Comparison of ENCODE assay signal across 12 cellular contexts in genomic region chr4:109728385-109728784, GRCh38. TPM values are rescaled to one million over a fixed set of nuclear protein-coding genes. Genes with fewer than 3 reads are reported as not detected.
DNase-seq lines count a peak whose midpoint lies in the region; ATAC-seq, FAIRE-seq and TF ChIP-seq lines count a peak whose summit lies in the region.
"Had no signal": no experiment of that assay in that cellular context is flagged by ENCODE, and none has a peak within 500 bp of the region (broad histone marks: within the 10 kb centered on the region; RNA-seq: fewer than 3 reads in every experiment).

No MANE protein-coding gene starts in this region.

- H3K27me3 Mint-ChIP-seq in CD4-positive, alpha-beta T cell: no peaks in the 10 kb centered on the region
- peaks cover 0 to 3% (median 0%) of the 10 kb centered on the region in 5 donors for H3K27me3 Mint-ChIP-seq in naive thymus-derived CD4-positive, alpha-beta T cell

- no peak overlapping the region for H3K56ac ChIP-seq in IMR-90 (ENCODE audit: extremely low read depth, insufficient read depth, low read length)

- H4K91ac ChIP-seq in IMR-90 (ENCODE audit: insufficient read depth, low read depth, low read length): no peak overlapping the region

- peak overlapping the region; percentile 89 for H3K27ac Mint-ChIP-seq in CD4-positive, alpha-beta T cell
- H3K27ac Mint-ChIP-seq in naive thymus-derived CD4-positive, alpha-beta T cell: peak overlapping the region in 3 of 9 donors; percentile 35 to 92 (median 53)

- CTCF ChIA-PET in CD4-positive, alpha-beta T cell (lab: Charles Lee): interaction anchor here (3.2 kb wide), 1 partner anchor 26 kb away, joined by 13 read pairs; the partner anchor contains the start of gene CASP6
- CTCF ChIA-PET in IMR-90 (lab: Yijun Ruan, JAX) (no interaction called here), mammary epithelial cell (lab: Charles Lee; ENCODE audit: low non-redundant PET) (no interaction called here)
- CTCF ChIA-PET in naive thymus-derived CD4-positive, alpha-beta T cell (lab: Charles Lee): interaction anchor here (0.6 kb wide), 1 partner anchor 162 kb away, joined by 3 read pairs; no protein-coding TSS in a partner anchor

- H4K5ac ChIP-seq in IMR-90 (ENCODE audit: low read depth, low read length): no peak overlapping the region; the same call in 1 of the 2 replicates

- peak overlapping the region; percentile 26; the same call in 1 of the 2 replicates for H3K4me3 ChIP-seq in IMR-90 (ENCODE audit: insufficient read depth, low read depth, low read length)
- H3K4me3 ChIP-seq in mammary epithelial cell (replicated peaks in 1 of 3; ENCODE audit: insufficient read depth in 1 of 3, low read depth in 2 of 3, low read length in 3 of 3): peak overlapping the region; percentile 61 to 76 (median 70)
- no peak overlapping the region for H3K4me3 ChIP-seq in naive thymus-derived CD4-positive, alpha-beta T cell (ENCODE audit: low read length)

- no peak for TF ChIP-seq POLR2A in IMR-90 (IDR thresholded peaks at IDR 0.05; ENCODE audit: low read depth, low read length)

- in situ Hi-C loops in IMR-90 (cut with MboI; ENCODE audit: low sequenced_read_pairs) (loop anchor here (10.0 kb wide), 1 partner anchor 294 kb away; the partner anchor contains the start of gene SEC24B), mammary epithelial cell (cut with MboI; ENCODE audit: low sequenced_read_pairs in 2 of 2) (no loop called here)

- H3K27ac ChIP-seq in CD4-positive, alpha-beta T cell (ENCODE audit: low read depth, low read length): no peak overlapping the region
- H3K27ac ChIP-seq in IMR-90 (ENCODE audit: insufficient read depth, low read length) (no peak overlapping the region), mammary epithelial cell (ENCODE audit: insufficient read depth, low read depth, low read length) (peak overlapping the region; percentile 56)
- no peak overlapping the region for H3K27ac ChIP-seq in naive thymus-derived CD4-positive, alpha-beta T cell (ENCODE audit: low read depth, low read length)

- WGBS in IMR-90 (ENCODE audit: extremely low coverage in 2 of 2, insufficient read length in 1 of 2), 2 experiments: 59% methylated on average over 3 of the region's 6 CpGs; no CpG with 5 or more reads in 1 of the 2 experiments
- WGBS in mammary epithelial cell (ENCODE audit: low coverage, missing lambda C conversion rate): 30% methylated on average over 6 of the region's 6 CpGs

- TF ChIP-seq RAD21 in IMR-90 (IDR thresholded peaks at IDR 0.05; ENCODE audit: low read length): no peak

- no peak overlapping the region for H2BK15ac ChIP-seq in IMR-90 (ENCODE audit: low read depth, low read length)

- H2AFZ ChIP-seq in IMR-90 (replicated peaks; ENCODE audit: low read length, poor library complexity) (no peak overlapping the region), mammary epithelial cell (ENCODE audit: low read depth, low read length) (peak overlapping the region; percentile 40)

- no peak overlapping the region for H2BK120ac ChIP-seq in IMR-90 (ENCODE audit: low read depth, low read length)

- H3K4me3 Mint-ChIP-seq in CD4-positive, alpha-beta T cell: peak overlapping the region; percentile 92
- H3K4me3 Mint-ChIP-seq in naive thymus-derived CD4-positive, alpha-beta T cell: peak overlapping the region; percentile 27 to 96 (median 92)

- peaks cover 33% of the 10 kb centered on the region for H3K4me1 Mint-ChIP-seq in CD4-positive, alpha-beta T cell (ENCODE audit: low read depth)
- peaks cover 15 to 46% (median 36%) of the 10 kb centered on the region in 7 donors for H3K4me1 Mint-ChIP-seq in naive thymus-derived CD4-positive, alpha-beta T cell

- H3K9me3 Mint-ChIP-seq in CD4-positive, alpha-beta T cell: no peaks in the 10 kb centered on the region
- no peaks in the 10 kb centered on the region for H3K9me3 Mint-ChIP-seq in naive thymus-derived CD4-positive, alpha-beta T cell

- H4K20me1 ChIP-seq in IMR-90 (ENCODE audit: insufficient read depth, low read length) (no peaks in the 10 kb centered on the region), mammary epithelial cell (ENCODE audit: insufficient read depth, low read length) (no peaks in the 10 kb centered on the region)

- no TSS peak for BruUV-seq in IMR-90 (replicated peaks; lab: Mats Ljungman, UMichigan)
- no TSS peak for BruUV-seq in mammary epithelial cell (replicated peaks; lab: Mats Ljungman, UMichigan)

- peaks cover 17 to 19% of the 10 kb centered on the region in 2 experiments for H3K79me1 ChIP-seq in IMR-90 (ENCODE audit: low read depth in 1 of 2, low read length in 2 of 2)

- H3K4ac ChIP-seq in IMR-90 (ENCODE audit: low read depth, low read length): no peak overlapping the region

- no peaks in the 10 kb centered on the region for H3K36me3 ChIP-seq in IMR-90 (ENCODE audit: control insufficient read depth, insufficient read depth, low read length)
- H3K36me3 ChIP-seq in mammary epithelial cell (ENCODE audit: insufficient read depth, low read length): no peaks in the 10 kb centered on the region
- no peaks in the 10 kb centered on the region for H3K36me3 ChIP-seq in naive thymus-derived CD4-positive, alpha-beta T cell (ENCODE audit: control insufficient read depth in 2 of 3, insufficient read depth in 3 of 3, low read length in 3 of 3)

- no peak overlapping the region for H3K18ac ChIP-seq in IMR-90 (ENCODE audit: low read depth, low read length)

- H3K14ac ChIP-seq in IMR-90 (replicated peaks; ENCODE audit: low read depth, low read length): no peak overlapping the region

- no peak for ATAC-seq in CD4-positive, alpha-beta T cell (ENCODE audit: poor library complexity)
- ATAC-seq in IMR-90 (ENCODE audit: low read depth) (no peak), HG02885 (IDR thresholded peaks at IDR 0.05; ENCODE audit: poor library complexity, unreplicated experiment) (no peak)
- ATAC-seq in naive thymus-derived CD4-positive, alpha-beta T cell: no peak
- ATAC-seq: heart right ventricle had no signal

- peaks cover 22% of the 10 kb centered on the region for H3K36me3 Mint-ChIP-seq in CD4-positive, alpha-beta T cell (ENCODE audit: low read depth)
- peaks cover 0 to 22% (median 19%) of the 10 kb centered on the region in 5 donors for H3K36me3 Mint-ChIP-seq in naive thymus-derived CD4-positive, alpha-beta T cell

- H3K9ac ChIP-seq in IMR-90 (ENCODE audit: low read depth, low read length) (no peak overlapping the region; the same call in 1 of the 2 replicates), mammary epithelial cell (ENCODE audit: insufficient read depth, low read length) (peak overlapping the region; percentile 77)

- intact Hi-C loops in CD4-positive, alpha-beta T cell (cut with DNase I, micrococcal nuclease): loop anchor here in 1 of 2 experiments (2.0 to 10.0 kb wide), 2 partner anchors 168 to 1104 kb away; partner anchors contain the start of genes MCUB and RPL34
- intact Hi-C loops in IMR-90 (cut with micrococcal nuclease): loop anchor here (2.0 kb wide), 1 partner anchor 26 kb away; the partner anchor contains the start of gene CASP6
- intact Hi-C loops in mammary epithelial cell (cut with micrococcal nuclease): loop anchor here (2.0 to 10.0 kb wide), 2 partner anchors 86 to 786 kb away; partner anchors contain the start of gene GAR1
- intact Hi-C loops in naive thymus-derived CD4-positive, alpha-beta T cell (cut with micrococcal nuclease): loop anchor here in 1 of 2 donors (2.0 to 5.0 kb wide), 2 partner anchors 14 to 36 kb away; no protein-coding TSS in a partner anchor

- no peak overlapping the region for H2AK5ac ChIP-seq in IMR-90 (ENCODE audit: low read depth, low read length)

- H2AK9ac ChIP-seq in IMR-90 (replicated peaks; ENCODE audit: low read depth, low read length, poor library complexity): no peak overlapping the region

- no peak overlapping the region for H4K8ac ChIP-seq in IMR-90 (ENCODE audit: low read depth in 2 of 2, low read length in 2 of 2)

- no peaks in the 10 kb centered on the region for H3K27me3 ChIP-seq in CD4-positive, alpha-beta T cell (ENCODE audit: control insufficient read depth, insufficient read depth, low read length)
- H3K27me3 ChIP-seq in IMR-90 (ENCODE audit: control insufficient read depth, insufficient read depth, low read length) (no peaks in the 10 kb centered on the region), mammary epithelial cell (ENCODE audit: insufficient read depth, low read length) (no peaks in the 10 kb centered on the region)
- H3K27me3 ChIP-seq in naive thymus-derived CD4-positive, alpha-beta T cell (ENCODE audit: control insufficient read depth in 2 of 2, insufficient read depth in 2 of 2, low read length in 2 of 2): no peaks in the 10 kb centered on the region
- H3K27me3 ChIP-seq: heart right ventricle had no signal

- no peak for FAIRE-seq in frontal cortex (lab: Jason Lieb, UNC)
- FAIRE-seq: GM12892 had no signal

- H2BK5ac ChIP-seq in IMR-90 (ENCODE audit: low read depth, low read length, poor library complexity, severe bottlenecking): peak overlapping the region; percentile 55

- DNase-seq in CD4-positive, alpha-beta T cell: no peak
- DNase-seq in IMR-90 (no peak), mammary epithelial cell (no peak), NCI-H2196 (lab: John Stamatoyannopoulos, UW; ENCODE audit: unreplicated experiment) (no peak), frontal cortex (ENCODE audit: low spot score in 2 of 2) (no peak)
- no peak for DNase-seq in naive thymus-derived CD4-positive, alpha-beta T cell
- no peak for DNase-seq in stimulated activated naive CD4-positive, alpha-beta T cell (lab: John Stamatoyannopoulos, UW)
- DNase-seq: activated CD8-positive, alpha-beta memory T cell treated with anti-CD3 and anti-CD28 coated beads, Interleukin-2, amount 50 U/mL, for 4 hours; heart right ventricle; NCI-H2081 treated with DMSO at 0.1 percent for 48 hours had no signal

- no peak for TF ChIP-seq CTCF in CD4-positive, alpha-beta T cell (IDR thresholded peaks at IDR 0.05)
- TF ChIP-seq CTCF in IMR-90 (conservative IDR thresholded peaks at IDR 0.05; ENCODE audit: low read depth, low read length): no peak
- TF ChIP-seq CTCF in mammary epithelial cell (conservative IDR thresholded peaks at IDR 0.05 in 1 of 2, IDR thresholded peaks at IDR 0.05 in 1 of 2; ENCODE audit: extremely low read depth in 1 of 2, insufficient read depth in 1 of 2, low read depth in 1 of 2, low read length in 2 of 2): no peak

- H3K4me1 ChIP-seq in IMR-90 (ENCODE audit: control insufficient read depth, insufficient read depth, low read length): peaks cover 5% of the 10 kb centered on the region; the same call in 1 of the 2 replicates
- H3K4me1 ChIP-seq in mammary epithelial cell (ENCODE audit: insufficient read depth, low read length): peaks cover 8% of the 10 kb centered on the region
- peaks cover 10 to 14% of the 10 kb centered on the region in 2 donors for H3K4me1 ChIP-seq in naive thymus-derived CD4-positive, alpha-beta T cell (ENCODE audit: control insufficient read depth in 2 of 2, insufficient read depth in 2 of 2, low read length in 2 of 2)

- peaks cover 4% of the 10 kb centered on the region for H3K9me1 ChIP-seq in IMR-90 (ENCODE audit: insufficient read depth, low read length)

- H3K23ac ChIP-seq in IMR-90 (ENCODE audit: low read depth, low read length): no peak overlapping the region; the same call in 1 of the 2 replicates

- peaks cover 57% of the 10 kb centered on the region for H3K79me2 ChIP-seq in mammary epithelial cell (ENCODE audit: insufficient read depth, low read length)

- H2BK20ac ChIP-seq in IMR-90 (ENCODE audit: low read depth, low read length): no peak overlapping the region

- POLR2A ChIA-PET in CD4-positive, alpha-beta T cell (lab: Charles Lee): interaction anchor here (0.8 to 1.3 kb wide), 2 partner anchors 25 to 290 kb away, joined by 3 to 4 read pairs; partner anchors contain the start of gene CASP6
- POLR2A ChIA-PET in IMR-90 (lab: Charles Lee; ENCODE audit: unreplicated experiment): no interaction called here
- POLR2A ChIA-PET in naive thymus-derived CD4-positive, alpha-beta T cell (lab: Charles Lee): no interaction called here

- H3K9me3 ChIP-seq in CD4-positive, alpha-beta T cell (ENCODE audit: control insufficient read depth, low read length): no peaks in the 10 kb centered on the region
- H3K9me3 ChIP-seq in IMR-90 (ENCODE audit: control insufficient read depth, insufficient read depth, low read length) (no peaks in the 10 kb centered on the region), mammary epithelial cell (replicated peaks; ENCODE audit: insufficient read depth, low read length) (no peaks in the 10 kb centered on the region)
- no peaks in the 10 kb centered on the region for H3K9me3 ChIP-seq in naive thymus-derived CD4-positive, alpha-beta T cell (ENCODE audit: control insufficient read depth in 2 of 3, low read length in 3 of 3)
- H3K9me3 ChIP-seq: heart right ventricle had no signal

- H3K4me2 ChIP-seq in IMR-90 (ENCODE audit: low read depth, low read length) (peak overlapping the region; percentile 100), mammary epithelial cell (ENCODE audit: insufficient read depth, low read depth, low read length) (peak overlapping the region; percentile 88)

- dilution Hi-C loops in IMR-90 (cut with HindIII; ENCODE audit: low sequenced_read_pairs, unreplicated experiment): no loop called here
- dilution Hi-C loops in mammary epithelial cell (cut with HindIII; ENCODE audit: low sequenced_read_pairs): no loop called here

RNA-seq across cellular contexts. Expression of gene PLA2G12A, which starts 1.5 kb away (rescaled TPM):
- total RNA-seq in CD4-positive, alpha-beta T cell: 10 to 100 TPM in 1 of 2 experiments, 1 to 10 TPM in 1; 9.6 to 10.5 TPM
- 8.9 and 17.4 TPM in 2 replicates for total RNA-seq in IMR-90 (2012; rRNA removed)
- polyA plus RNA-seq in IMR-90 (2012; rRNA removed): 10.3 and 12.0 TPM in 2 replicates
- 5.8 and 16.9 TPM in 2 replicates for polyA plus RNA-seq in IMR-90 (2012; cell fraction: cytosol; rRNA removed)
- polyA plus RNA-seq in IMR-90 (2012; cell fraction: nucleus; rRNA removed; ENCODE audit: low replicate concordance): 2.3 and 5.0 TPM in 2 replicates
- 10 to 100 TPM; 38.9 to 59.0 TPM for total RNA-seq in mammary epithelial cell
- polyA plus RNA-seq in mammary epithelial cell: 38.7 TPM
- polyA minus RNA-seq in mammary epithelial cell: 29.4 TPM
- total RNA-seq in naive thymus-derived CD4-positive, alpha-beta T cell: 10 to 100 TPM; 11.5 to 15.4 (median 14.5) TPM
- 10 to 100 TPM; 47.8 to 48.4 TPM for polyA plus RNA-seq in naive thymus-derived CD4-positive, alpha-beta T cell
- total RNA-seq in frontal cortex: 24.5 TPM

RNA-seq across cellular contexts. Expression of gene CASP6, which starts 25.1 kb away (rescaled TPM):
- total RNA-seq in CD4-positive, alpha-beta T cell: 1 to 10 TPM; 5.4 to 5.5 TPM
- total RNA-seq in IMR-90 (2012; rRNA removed) (44.1 and 45.0 TPM in 2 replicates), mammary epithelial cell (10 to 100 TPM; 20.0 to 45.5 TPM), frontal cortex (22.4 TPM)
- polyA plus RNA-seq in IMR-90 (2012; rRNA removed) (19.8 and 25.0 TPM in 2 replicates), mammary epithelial cell (45.4 TPM)
- 9.0 and 9.4 TPM in 2 replicates for polyA plus RNA-seq in IMR-90 (2012; cell fraction: cytosol; rRNA removed)
- polyA plus RNA-seq in IMR-90 (2012; cell fraction: nucleus; rRNA removed; ENCODE audit: low replicate concordance): 3.6 and 23.6 TPM in 2 replicates
- polyA minus RNA-seq in mammary epithelial cell: 8.0 TPM
- total RNA-seq in naive thymus-derived CD4-positive, alpha-beta T cell: 10 to 100 TPM in 4 of 5 experiments, 1 to 10 TPM in 1; 9.3 to 29.9 (median 23.6) TPM
- polyA plus RNA-seq in naive thymus-derived CD4-positive, alpha-beta T cell: 10 to 100 TPM; 63.1 to 85.8 TPM

Comparison
In these comparisons a context has a peak if more than half of its experiments do, and no peak if none do; other contexts are left out.
1. CTCF ChIA-PET loops: an anchor here in CD4-positive, alpha-beta T cell (3.2 kb wide) and naive thymus-derived CD4-positive, alpha-beta T cell (0.6 kb wide); none called in IMR-90 and mammary epithelial cell.